8 cellular contexts compared by ENCODE assay signal in the genomic region with DNA sequence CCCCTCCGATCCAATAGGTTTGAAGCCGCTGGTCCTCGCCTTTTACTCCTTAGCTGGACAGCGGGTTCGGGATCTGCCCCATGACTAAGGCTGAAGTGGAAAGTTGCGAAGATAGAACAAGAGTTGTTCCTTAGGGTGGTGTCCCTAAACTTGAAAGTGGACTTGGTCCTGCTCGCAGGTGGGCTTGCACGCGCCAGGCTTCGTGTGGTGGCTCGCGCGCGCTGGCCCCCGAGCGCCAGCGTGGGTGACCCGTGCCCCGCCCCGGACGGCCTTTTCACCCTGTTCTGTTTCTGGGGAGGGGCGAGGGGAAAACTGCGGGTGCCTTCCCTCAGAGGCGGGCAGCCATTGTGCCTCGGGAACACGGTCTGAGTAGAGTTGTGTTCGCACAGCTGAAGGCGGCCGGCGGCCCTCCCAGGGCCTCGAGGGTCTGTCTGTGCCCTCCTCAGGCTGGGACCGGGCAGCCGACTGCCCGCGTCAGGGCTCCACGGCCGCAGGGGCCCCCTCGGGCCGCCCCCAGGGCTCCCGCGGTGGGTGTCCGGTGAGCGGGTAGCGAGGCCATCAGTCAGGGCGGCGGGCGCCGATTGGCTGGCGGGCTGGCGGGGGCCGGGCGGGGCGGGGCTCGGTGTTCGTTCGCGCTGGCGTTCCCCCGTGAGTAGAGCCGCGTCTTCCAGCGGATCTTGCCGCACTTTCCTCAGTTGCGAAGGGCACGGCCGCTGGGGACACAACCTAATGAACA. TPM values are rescaled to one million over a fixed set of nuclear protein-coding genes. Genes with fewer than 3 reads are reported as not detected.
DNase-seq lines count a peak whose midpoint lies in the region; ATAC-seq and TF ChIP-seq lines count a peak whose summit lies in the region.

No MANE protein-coding gene starts in this region.

- POLR2A ChIA-PET in CD4-positive, alpha-beta T cell (lab: Charles Lee): interaction anchor here (0.5 to 2.7 kb wide), 8 partner anchors 11 to 1841 kb away, joined by 3 to 18 read pairs (median 4); partner anchors contain the start of gene RREB1
- POLR2A ChIA-PET in OCI-LY7 (lab: Charles Lee): no interaction called here

- peak overlapping the region; percentile 60 for H3K9ac ChIP-seq in muscle layer of colon (ENCODE audit: low read length)

- TF ChIP-seq CTCF in CD4-positive, alpha-beta T cell (IDR thresholded peaks at IDR 0.05): no peak
- TF ChIP-seq CTCF in OCI-LY7 (conservative IDR thresholded peaks at IDR 0.05; ENCODE audit: low read length): no peak

- ATAC-seq in CD4-positive, alpha-beta T cell (ENCODE audit: poor library complexity): peak; percentile 69
- peak; percentile 70 for ATAC-seq in GM19397 (IDR thresholded peaks at IDR 0.05; ENCODE audit: unreplicated experiment)
- ATAC-seq in HG03521 (IDR thresholded peaks at IDR 0.05; ENCODE audit: unreplicated experiment): peak; percentile 55
- peak; percentile 80 for ATAC-seq in esophagus mucosa

- CTCF ChIA-PET in CD4-positive, alpha-beta T cell (lab: Charles Lee): interaction anchor here (1.4 kb wide), 1 partner anchor 54 kb away, joined by 4 read pairs; no protein-coding TSS in a partner anchor
- CTCF ChIA-PET in OCI-LY7 (lab: Charles Lee; ENCODE audit: unreplicated experiment): no interaction called here

- no peaks in the 10 kb centered on the region for H3K79me2 ChIP-seq in OCI-LY7 (ENCODE audit: insufficient read depth, low read depth, low read length)

- peak overlapping the region; percentile 71 for H3K4me2 ChIP-seq in OCI-LY7 (ENCODE audit: low read length)

- no peaks in the 10 kb centered on the region for H3K36me3 Mint-ChIP-seq in CD4-positive, alpha-beta T cell (ENCODE audit: low read depth)

- H3K4me1 ChIP-seq in OCI-LY7 (ENCODE audit: insufficient read depth, low read length, poor library complexity, severe bottlenecking) (peaks cover 37% of the 10 kb centered on the region), muscle layer of colon (ENCODE audit: insufficient read depth, low read length) (peaks cover 68% of the 10 kb centered on the region)

- H3K27ac ChIP-seq in CD4-positive, alpha-beta T cell (ENCODE audit: low read depth, low read length): peak overlapping the region; percentile 81
- H3K27ac ChIP-seq in OCI-LY7 (ENCODE audit: low read depth, low read length, poor library complexity, severe bottlenecking) (no peak overlapping the region), muscle layer of colon (ENCODE audit: low read depth, low read length) (peak overlapping the region; percentile 89)

- H3K9me3 Mint-ChIP-seq in CD4-positive, alpha-beta T cell: no peaks in the 10 kb centered on the region

- peak overlapping the region; percentile 90 for H3K4me3 Mint-ChIP-seq in CD4-positive, alpha-beta T cell

- peaks cover 83% of the 10 kb centered on the region for H3K4me1 Mint-ChIP-seq in CD4-positive, alpha-beta T cell (ENCODE audit: low read depth)

- no peaks in the 10 kb centered on the region for H3K27me3 ChIP-seq in CD4-positive, alpha-beta T cell (ENCODE audit: control insufficient read depth, insufficient read depth, low read length)
- no peaks in the 10 kb centered on the region for H3K27me3 ChIP-seq in muscle layer of colon (ENCODE audit: control insufficient read depth in 1 of 2, insufficient read depth in 2 of 2, low read length in 2 of 2)

- peaks cover 35% of the 10 kb centered on the region for H4K20me1 ChIP-seq in OCI-LY7 (ENCODE audit: insufficient read depth, low read length)

- H3K36me3 ChIP-seq in OCI-LY7 (ENCODE audit: insufficient read depth, low read length) (no peaks in the 10 kb centered on the region), muscle layer of colon (ENCODE audit: insufficient read depth, low read length) (no peaks in the 10 kb centered on the region)

- H3K27ac Mint-ChIP-seq in CD4-positive, alpha-beta T cell: peak overlapping the region; percentile 93

- no peak overlapping the region for H2AFZ ChIP-seq in OCI-LY7 (ENCODE audit: low read length)

- H3K9me2 ChIP-seq in OCI-LY7 (ENCODE audit: insufficient read depth, low read length): no peaks in the 10 kb centered on the region

- intact Hi-C loops in CD4-positive, alpha-beta T cell (cut with DNase I, micrococcal nuclease): loop anchor here in 1 of 2 experiments (2.0 to 5.0 kb wide), 3 partner anchors 32 to 88 kb away; no protein-coding TSS in a partner anchor
- intact Hi-C loops in OCI-LY7 (cut with micrococcal nuclease; ENCODE audit: unreplicated experiment): no loop called here

- DNase-seq in CD4-positive, alpha-beta T cell: peak; percentile 66 to 81 (median 71)
- DNase-seq in OCI-LY7 (ENCODE audit: low spot score): peak; percentile 54
- peak; percentile 85 to 88 for DNase-seq in activated T-cell treated with anti-CD3 and anti-CD28 coated beads, Interleukin-2, amount 50 U/mL, for 48 hours
- peak; percentile 56 to 67 for DNase-seq in stimulated activated CD8-positive, alpha-beta memory T cell treated with anti-CD3 and anti-CD28 coated beads, Interleukin-7, amount 100 ng/mL, for 1 hour (ENCODE audit: low read depth in 2 of 2)

- no peaks in the 10 kb centered on the region for H3K9me3 ChIP-seq in CD4-positive, alpha-beta T cell (ENCODE audit: control insufficient read depth, low read length)
- H3K9me3 ChIP-seq in OCI-LY7 (ENCODE audit: low read length) (no peaks in the 10 kb centered on the region), muscle layer of colon (ENCODE audit: low read length) (no peaks in the 10 kb centered on the region)

- H3K27me3 Mint-ChIP-seq in CD4-positive, alpha-beta T cell: no peaks in the 10 kb centered on the region

- BruUV-seq in OCI-LY7 (replicated peaks; lab: Mats Ljungman, UMichigan): no TSS peak

- H3K4me3 ChIP-seq in OCI-LY7 (ENCODE audit: low read depth, low read length, poor library complexity, severe bottlenecking) (peak overlapping the region; percentile 67), muscle layer of colon (ENCODE audit: low read depth in 1 of 2, low read length in 2 of 2) (peak overlapping the region; percentile 67 to 72)

RNA-seq across cellular contexts. Expression of gene RREB1, which starts 33.0 kb away (rescaled TPM):
- total RNA-seq in CD4-positive, alpha-beta T cell: 10 to 100 TPM; 56.5 to 60.0 TPM
- total RNA-seq in OCI-LY7 (2014; rRNA removed; shearing (Covaris generic)): 3.4 and 4.4 TPM in 2 replicates
- 5.5 and 7.1 TPM in 2 replicates for total RNA-seq in OCI-LY7 (2022)
- 75.8 TPM for total RNA-seq in esophagus mucosa
